Comparison of ENCODE assay signal across 8 cellular contexts in the genomic region with DNA sequence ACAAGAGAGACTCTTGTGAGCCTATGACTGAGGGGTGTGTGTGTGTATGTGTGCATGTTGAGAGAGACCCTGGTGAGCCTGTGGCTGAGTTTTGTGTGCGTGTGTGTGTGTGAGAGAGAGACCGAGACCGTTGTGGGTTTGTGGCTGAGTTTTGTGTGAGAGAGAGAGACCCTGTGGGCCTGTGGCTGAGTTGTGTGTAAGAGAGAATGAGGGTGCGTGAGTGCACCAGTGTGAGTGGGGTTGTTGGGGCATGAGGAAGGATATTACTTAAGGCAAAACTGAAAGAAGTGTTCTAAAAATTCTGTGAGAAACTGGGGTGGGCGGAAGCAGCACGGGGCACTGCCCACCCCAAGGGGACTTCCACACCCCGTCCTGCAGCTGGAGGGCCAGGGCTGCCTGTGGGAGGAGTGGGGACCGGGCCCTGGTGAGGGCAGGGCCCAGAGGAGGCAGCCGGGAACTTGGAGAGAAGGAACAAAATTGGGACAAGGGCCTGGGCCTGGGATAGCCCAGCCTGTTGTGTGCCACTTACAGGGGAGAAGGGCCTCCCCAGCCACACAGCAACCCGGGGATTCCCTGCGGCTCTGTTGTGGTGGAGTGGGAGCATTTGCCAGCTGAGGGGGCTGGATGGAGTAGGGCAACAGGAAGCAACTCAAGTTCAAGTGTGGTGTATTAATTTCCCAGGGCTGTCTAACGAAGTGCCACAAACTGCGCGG. TPM values are rescaled to one million over a fixed set of nuclear protein-coding genes. Genes with fewer than 3 reads are reported as not detected.
DNase-seq lines count a peak whose midpoint lies in the region; ATAC-seq, FAIRE-seq and TF ChIP-seq lines count a peak whose summit lies in the region.

No MANE protein-coding gene starts in this region.

- no peak for TF ChIP-seq POLR2A in suprapubic skin (IDR thresholded peaks at IDR 0.05)

- no peak for FAIRE-seq in astrocyte (lab: Jason Lieb, UNC)

- H3K36me3 ChIP-seq in SU-DHL-6 (ENCODE audit: low read length) (peaks cover 5% of the 10 kb centered on the region; the same call in 1 of the 2 replicates), astrocyte (ENCODE audit: insufficient read depth, low read length) (no peaks in the 10 kb centered on the region), mucosa of descending colon (ENCODE audit: low read depth) (no peaks in the 10 kb centered on the region), suprapubic skin (no peaks in the 10 kb centered on the region)

- H3K9ac ChIP-seq in SU-DHL-6 (ENCODE audit: low read length) (peak overlapping the region; percentile 47), astrocyte (ENCODE audit: low read length) (peak overlapping the region; percentile 62)

- peaks cover 28% of the 10 kb centered on the region for H3F3A ChIP-seq in SU-DHL-6 (ENCODE audit: insufficient read depth)

- H3K27me3 Mint-ChIP-seq in astrocyte (ENCODE audit: low read depth, unreplicated experiment) = no peaks in the 10 kb centered on the region

- H4K20me1 ChIP-seq in SU-DHL-6 (ENCODE audit: low read depth, low read length) (peaks cover 48% of the 10 kb centered on the region), astrocyte (ENCODE audit: insufficient read depth, low read length) (no peaks in the 10 kb centered on the region)

- peak overlapping the region; percentile 15 for H3K4me3 ChIP-seq in SU-DHL-6 (ENCODE audit: insufficient read depth, low read length, poor library complexity, severe bottlenecking)
- H3K4me3 ChIP-seq in astrocyte (ENCODE audit: insufficient read depth, low read depth, low read length) = no peak overlapping the region
- no peak overlapping the region for H3K4me3 ChIP-seq in mucosa of descending colon
- peak overlapping the region; percentile 31 for H3K4me3 ChIP-seq in suprapubic skin

- DNase-seq in astrocyte (ENCODE audit: low read depth) (peak; percentile 63), mucosa of descending colon (peak in 2 of 3 donors; percentile 44 to 69), suprapubic skin (ENCODE audit: low spot score in 2 of 2) (no peak), NCI-H2029 treated with DMSO at 0.1 percent for 48 hours (lab: John Stamatoyannopoulos, UW) (no peak), DMS153 treated with DMSO at 0.1 percent for 48 hours (lab: John Stamatoyannopoulos, UW; ENCODE audit: unreplicated experiment) (no peak)

- H3K79me2 ChIP-seq in SU-DHL-6 (ENCODE audit: insufficient read depth, low read length) = peaks cover 95% of the 10 kb centered on the region
- H3K79me2 ChIP-seq in astrocyte (ENCODE audit: insufficient read depth, low read length) = peaks cover 39% of the 10 kb centered on the region

- H3K4me3 Mint-ChIP-seq in astrocyte (ENCODE audit: unreplicated experiment) = no peak overlapping the region

- H3K27ac ChIP-seq in SU-DHL-6 (ENCODE audit: low read depth, low read length) (peak overlapping the region; percentile 72), astrocyte (ENCODE audit: low read depth, low read length) (peak overlapping the region; percentile 78), suprapubic skin (peak overlapping the region; percentile 91)

- H3K27me3 ChIP-seq in SU-DHL-6 (ENCODE audit: low read length) (no peaks in the 10 kb centered on the region), astrocyte (ENCODE audit: insufficient read depth, low read length) (no peaks in the 10 kb centered on the region), suprapubic skin (no peaks in the 10 kb centered on the region)

- WGBS in suprapubic skin = 35% methylated on average over 14 of the region's 14 CpGs

- no peaks in the 10 kb centered on the region for H3K9me3 Mint-ChIP-seq in astrocyte (ENCODE audit: unreplicated experiment)

- ATAC-seq in GM18861 (IDR thresholded peaks at IDR 0.05; ENCODE audit: unreplicated experiment) = peak; percentile 60
- peak; percentile 37 for ATAC-seq in HG02938 (IDR thresholded peaks at IDR 0.05; ENCODE audit: unreplicated experiment)
- ATAC-seq in mucosa of descending colon = peak; percentile 60

- H2AFZ ChIP-seq in SU-DHL-6 (ENCODE audit: low read depth, low read length, severe bottlenecking) (no peak overlapping the region), astrocyte (ENCODE audit: low read depth, low read length) (peak overlapping the region; percentile 59)

- H3K27ac Mint-ChIP-seq in astrocyte (ENCODE audit: unreplicated experiment) = peak overlapping the region; percentile 85

- no peaks in the 10 kb centered on the region for H3K9me3 ChIP-seq in SU-DHL-6 (ENCODE audit: insufficient read depth, low read length)
- H3K9me3 ChIP-seq in astrocyte (ENCODE audit: insufficient read depth, low read depth, low read length) = no peaks in the 10 kb centered on the region
- H3K9me3 ChIP-seq in mucosa of descending colon = no peaks in the 10 kb centered on the region
- no peaks in the 10 kb centered on the region for H3K9me3 ChIP-seq in suprapubic skin

- no peaks in the 10 kb centered on the region for H3K9me2 ChIP-seq in SU-DHL-6 (replicated peaks; ENCODE audit: insufficient read depth, low read length)

- H3K4me2 ChIP-seq in SU-DHL-6 (ENCODE audit: low read depth, low read length, poor library complexity, severe bottlenecking) (peak overlapping the region; percentile 64), astrocyte (ENCODE audit: low read length) (peak overlapping the region; percentile 77)

- TF ChIP-seq EP300 in suprapubic skin (IDR thresholded peaks at IDR 0.05) = no peak

- H3K36me3 Mint-ChIP-seq in astrocyte (ENCODE audit: low read depth, unreplicated experiment) = peaks cover 3% of the 10 kb centered on the region

- intact Hi-C loops in mucosa of descending colon (cut with DNase I, micrococcal nuclease) = no loop called here

- peaks cover 48% of the 10 kb centered on the region for H3K4me1 Mint-ChIP-seq in astrocyte (ENCODE audit: low read depth, unreplicated experiment)

- TF ChIP-seq CTCF in SU-DHL-6 (IDR thresholded peaks at IDR 0.05; ENCODE audit: insufficient read depth, low read length, poor library complexity, severe bottlenecking) = no peak
- no peak for TF ChIP-seq CTCF in astrocyte (IDR thresholded peaks at IDR 0.05; ENCODE audit: insufficient read depth, low read depth, low read length)
- no peak for TF ChIP-seq CTCF in mucosa of descending colon (IDR thresholded peaks at IDR 0.05)
- no peak for TF ChIP-seq CTCF in suprapubic skin (IDR thresholded peaks at IDR 0.05)

- H3K4me1 ChIP-seq in astrocyte (ENCODE audit: insufficient read depth, low read length) = peaks cover 46% of the 10 kb centered on the region
- peaks cover 6% of the 10 kb centered on the region for H3K4me1 ChIP-seq in mucosa of descending colon (ENCODE audit: low read depth)
- peaks cover 58% of the 10 kb centered on the region for H3K4me1 ChIP-seq in suprapubic skin

RNA-seq across cellular contexts. Expression of gene TMEM131L, which starts 22.0 kb away (rescaled TPM):
- 18.3 and 18.6 TPM in 2 replicates for total RNA-seq in astrocyte
- total RNA-seq in mucosa of descending colon = 1 to 10 TPM; 5.9 to 9.8 (median 6.7) TPM
- 10 to 100 TPM; 13.5 to 25.0 (median 17.2) TPM for total RNA-seq in suprapubic skin

Comparison
In these comparisons a context has a peak if more than half of its experiments do, and no peak if none do; other contexts are left out.
1. H3K4me3 ChIP-seq: peak in SU-DHL-6 (single experiment) and suprapubic skin (single experiment); none in astrocyte (single experiment) and mucosa of descending colon (single experiment).
2. DNase-seq: peak in astrocyte (single experiment) and mucosa of descending colon (2 of 3); none in suprapubic skin (0 of 2), NCI-H2029 treated with DMSO at 0.1 percent for 48 hours (single experiment) and DMS153 treated with DMSO at 0.1 percent for 48 hours (single experiment).
3. Peak in every context shown above with its lines, with median percentiles within 50 percentile points of each other: ATAC-seq and H3K27ac ChIP-seq.